ENCODE assay signal across 1 cellular context in the genomic region with DNA sequence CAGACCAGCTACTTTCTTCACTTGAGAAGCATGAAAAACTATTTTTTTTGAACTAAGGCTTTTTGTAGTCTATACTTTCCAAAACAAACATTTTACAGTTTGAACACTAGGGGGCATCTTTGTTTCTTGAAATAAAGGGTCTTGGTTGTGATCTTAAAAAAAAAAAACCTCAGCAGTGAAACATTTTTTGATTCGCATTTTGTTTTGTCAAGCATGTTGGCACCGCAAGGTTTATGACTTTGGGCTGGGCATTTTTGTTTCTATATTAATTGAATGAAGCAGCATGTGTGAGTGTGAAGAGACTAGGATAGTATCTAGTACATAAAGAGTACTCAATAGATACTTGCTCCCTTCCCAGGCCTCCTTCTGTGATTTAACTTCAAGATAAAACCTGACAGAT.
TF ChIP-seq lines count a peak whose summit lies in the region.

No MANE protein-coding gene starts in this region.

TF ChIP-seq in IMR-90, 13 proteins besides CTCF, POLR2A, EP300 and RAD21:
- TF ChIP-seq USF2 (IDR thresholded peaks at IDR 0.05; ENCODE audit: low read depth, low read length) = no peak
- peak; percentile 51 for TF ChIP-seq SMC3 (IDR thresholded peaks at IDR 0.05; ENCODE audit: low read depth, low read length)
- TF ChIP-seq, protein P1, sequence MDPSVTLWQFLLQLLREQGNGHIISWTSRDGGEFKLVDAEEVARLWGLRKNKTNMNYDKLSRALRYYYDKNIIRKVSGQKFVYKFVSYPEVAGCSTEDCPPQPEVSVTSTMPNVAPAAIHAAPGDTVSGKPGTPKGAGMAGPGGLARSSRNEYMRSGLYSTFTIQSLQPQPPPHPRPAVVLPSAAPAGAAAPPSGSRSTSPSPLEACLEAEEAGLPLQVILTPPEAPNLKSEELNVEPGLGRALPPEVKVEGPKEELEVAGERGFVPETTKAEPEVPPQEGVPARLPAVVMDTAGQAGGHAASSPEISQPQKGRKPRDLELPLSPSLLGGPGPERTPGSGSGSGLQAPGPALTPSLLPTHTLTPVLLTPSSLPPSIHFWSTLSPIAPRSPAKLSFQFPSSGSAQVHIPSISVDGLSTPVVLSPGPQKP (IDR thresholded peaks at IDR 0.05; ENCODE audit: borderline replicate concordance, low read depth, low read length) = no peak
- no peak for TF ChIP-seq NFE2L2 (IDR thresholded peaks at IDR 0.05; ENCODE audit: low read depth, low read length)
- no peak for TF ChIP-seq MAFK (IDR thresholded peaks at IDR 0.05; ENCODE audit: low read depth, low read length)
- TF ChIP-seq CEBPB (IDR thresholded peaks at IDR 0.05; ENCODE audit: low read depth, low read length) = no peak
- TF ChIP-seq BHLHE40 (IDR thresholded peaks at IDR 0.05; ENCODE audit: low read depth, low read length) = no peak
- TF ChIP-seq RFX5 (IDR thresholded peaks at IDR 0.05; ENCODE audit: low read depth, low read length) = no peak
- no peak for TF ChIP-seq MXI1 (IDR thresholded peaks at IDR 0.05; ENCODE audit: borderline replicate concordance, low read depth, low read length)
